1 cellular context compared by ENCODE assay signal in genomic region chr16:55480228-55480655, GRCh38.
TF ChIP-seq lines count a peak whose summit lies in the region.

No MANE protein-coding gene starts in this region.

TF ChIP-seq in SK-N-SH, 30 proteins besides CTCF, POLR2A, EP300 and RAD21 (continued from another document):
- TF ChIP-seq JUND (IDR thresholded peaks at IDR 0.05) = peak; percentile 6; the same call in 1 of the 2 replicates
- TF ChIP-seq RXRA (IDR thresholded peaks at IDR 0.05; ENCODE audit: borderline replicate concordance, low read depth) = no peak; the same call in 1 of the 2 replicates
